Comparison of ENCODE assay signal across 1 cellular context in genomic region chr2:154713605-154714004, GRCh38.
TF ChIP-seq lines count a peak whose summit lies in the region.

No MANE protein-coding gene starts in this region.

TF ChIP-seq in WTC11, 78 proteins besides CTCF, POLR2A, EP300 and RAD21 (continued from another document):
- TF ChIP-seq ZBTB21 (CRISPR knock-in tag; IDR thresholded peaks at IDR 0.05; ENCODE audit: borderline replicate concordance), result no peak
- no peak for TF ChIP-seq MLX (CRISPR knock-in tag; IDR thresholded peaks at IDR 0.05)
